ENCODE assay signal across 24 cellular contexts in the genomic region with DNA sequence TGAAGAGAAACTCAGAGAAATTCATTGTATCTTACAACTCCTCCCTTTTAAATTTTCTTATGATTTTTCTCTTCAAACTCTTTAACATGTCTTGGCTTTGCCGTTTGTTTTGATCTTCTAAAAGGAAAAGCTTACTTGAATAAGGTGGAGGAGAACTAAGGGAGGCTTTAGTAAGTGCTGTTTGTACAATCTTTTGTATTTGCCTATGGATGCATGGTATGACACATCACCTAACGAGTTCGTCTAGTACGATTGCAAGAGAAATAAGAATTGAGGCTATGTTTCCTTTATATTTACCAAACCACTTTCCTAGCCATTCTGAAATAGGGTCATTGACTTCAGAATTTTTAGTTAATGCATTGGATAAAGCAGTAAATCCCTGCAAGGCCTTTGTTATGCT. TPM values are rescaled to one million over a fixed set of nuclear protein-coding genes. Genes with fewer than 3 reads are reported as not detected.
A peak's percentile ranks its signal among the peaks of the same experiment; 100 is the strongest.
DNase-seq lines count a peak whose midpoint lies in the region; ATAC-seq and TF ChIP-seq lines count a peak whose summit lies in the region.
"Had no signal": no experiment of that assay in that cellular context is flagged by ENCODE, and none has a peak within 500 bp of the region (broad histone marks: within the 10 kb centered on the region; RNA-seq: fewer than 3 reads in every experiment).

No MANE protein-coding gene starts in this region.

- H3K36me3 Mint-ChIP-seq in type B pancreatic cell = peaks cover 4% of the 10 kb centered on the region
- H3K36me3 Mint-ChIP-seq: activated naive CD4-positive, alpha-beta T cell treated with anti-CD3 and anti-CD28 coated beads, Interleukin-2, amount 50 U/mL, for 24 hours; natural killer cell had no signal

- H2AFZ ChIP-seq in IMR-90 (replicated peaks; ENCODE audit: low read length, poor library complexity) = no peak overlapping the region

- H3K18ac ChIP-seq in IMR-90 (ENCODE audit: low read depth, low read length) = no peak overlapping the region; the same call in 1 of the 2 replicates

- no peak overlapping the region for H3K14ac ChIP-seq in IMR-90 (replicated peaks; ENCODE audit: low read depth, low read length)

- no peak for TF ChIP-seq POLR2A in IMR-90 (IDR thresholded peaks at IDR 0.05; ENCODE audit: low read depth, low read length)

- CTCF ChIA-PET in IMR-90 (lab: Yijun Ruan, JAX) = interaction anchor here (1.3 kb wide), 1 partner anchor 12 kb away, joined by 3 read pairs; no protein-coding TSS in a partner anchor

- POLR2A ChIA-PET in IMR-90 (lab: Charles Lee; ENCODE audit: unreplicated experiment) = no interaction called here

- H2BK15ac ChIP-seq in IMR-90 (ENCODE audit: low read depth, low read length) = 0 out of 3 replicates have a peak overlapping the region, but pooled peaks have one; percentile 33

- H3K4me3 ChIP-seq in IMR-90 (ENCODE audit: insufficient read depth, low read depth, low read length) (no peak overlapping the region), astrocyte of the cerebellum (ENCODE audit: low read depth, low read length) (no peak overlapping the region)
- H3K4me3 ChIP-seq: dorsolateral prefrontal cortex, left lung, sigmoid colon, SK-N-MC, thyroid gland had no signal

- H3K36me3 ChIP-seq in IMR-90 (ENCODE audit: control insufficient read depth, insufficient read depth, low read length) = no peaks in the 10 kb centered on the region
- H3K36me3 ChIP-seq: left lung, thyroid gland had no signal

- no peaks in the 10 kb centered on the region for H4K20me1 ChIP-seq in IMR-90 (ENCODE audit: insufficient read depth, low read length)

- H3K27ac ChIP-seq in IMR-90 (ENCODE audit: insufficient read depth, low read length) (no peak overlapping the region), foreskin keratinocyte (peak overlapping the region; percentile 59)
- H3K27ac ChIP-seq: dorsolateral prefrontal cortex, left lung, sigmoid colon, SK-N-MC, thyroid gland had no signal

- 0 out of 2 replicates have a peak overlapping the region, but pooled peaks have one; percentile 7 for H2AK5ac ChIP-seq in IMR-90 (ENCODE audit: low read depth, low read length)

- BruUV-seq in IMR-90 (replicated peaks; lab: Mats Ljungman, UMichigan) = no TSS peak

- H3K79me1 ChIP-seq in IMR-90 (ENCODE audit: low read depth in 1 of 2, low read length in 2 of 2) = peaks cover 2 to 13% of the 10 kb centered on the region in 2 experiments; a peak in 2 of 4 replicates

- 0 out of 2 replicates have a peak, but pooled peaks cover 8% of the 10 kb centered on the region for H3K9me1 ChIP-seq in IMR-90 (ENCODE audit: insufficient read depth, low read length)

- no peak overlapping the region for H2AK9ac ChIP-seq in IMR-90 (replicated peaks; ENCODE audit: low read depth, low read length, poor library complexity)

- H3K9me3 Mint-ChIP-seq in type B pancreatic cell = no peaks in the 10 kb centered on the region
- H3K9me3 Mint-ChIP-seq: activated naive CD4-positive, alpha-beta T cell treated with anti-CD3 and anti-CD28 coated beads, Interleukin-2, amount 50 U/mL, for 24 hours; natural killer cell; stimulated activated naive CD8-positive, alpha-beta T cell treated with anti-CD3 and anti-CD28 coated beads, Interleukin-15, amount 100 ng/mL, for 72 hours had no signal

- WGBS in IMR-90 (ENCODE audit: extremely low coverage in 2 of 2, insufficient read length in 1 of 2), 2 experiments = no CpG with 5 or more reads among the region's 4 CpGs

- peak overlapping the region; percentile 32; the same call in 1 of the 2 replicates for H2BK120ac ChIP-seq in IMR-90 (ENCODE audit: low read depth, low read length)

- H2BK5ac ChIP-seq in IMR-90 (ENCODE audit: low read depth, low read length, poor library complexity, severe bottlenecking) = no peak overlapping the region

- peak overlapping the region; percentile 60 for H3K4me3 Mint-ChIP-seq in type B pancreatic cell
- H3K4me3 Mint-ChIP-seq: activated naive CD4-positive, alpha-beta T cell treated with anti-CD3 and anti-CD28 coated beads, Interleukin-2, amount 50 U/mL, for 24 hours; natural killer cell; stimulated activated naive CD8-positive, alpha-beta T cell treated with anti-CD3 and anti-CD28 coated beads, Interleukin-15, amount 100 ng/mL, for 72 hours; T-helper 17 cell had no signal

- H3K9me3 ChIP-seq in IMR-90 (ENCODE audit: control insufficient read depth, insufficient read depth, low read length) = no peaks in the 10 kb centered on the region
- H3K9me3 ChIP-seq: left lung, sigmoid colon, thyroid gland had no signal

- H3K27me3 Mint-ChIP-seq in type B pancreatic cell = no peaks in the 10 kb centered on the region

- H4K5ac ChIP-seq in IMR-90 (ENCODE audit: low read depth, low read length) = no peak overlapping the region

- dilution Hi-C loops in IMR-90 (cut with HindIII; ENCODE audit: low sequenced_read_pairs, unreplicated experiment) = no loop called here

- no peak overlapping the region for H3K9ac ChIP-seq in IMR-90 (ENCODE audit: low read depth, low read length)

- peak overlapping the region; percentile 9 for H2BK20ac ChIP-seq in IMR-90 (ENCODE audit: low read depth, low read length)

- no peak overlapping the region for H3K4ac ChIP-seq in IMR-90 (ENCODE audit: low read depth, low read length)

- intact Hi-C loops in IMR-90 (cut with micrococcal nuclease) = no loop called here

- H3K4me1 ChIP-seq in IMR-90 (ENCODE audit: control insufficient read depth, insufficient read depth, low read length) = peaks cover 10% of the 10 kb centered on the region
- peaks cover 44% of the 10 kb centered on the region for H3K4me1 ChIP-seq in foreskin keratinocyte

- ATAC-seq in IMR-90 (ENCODE audit: low read depth) (no peak), foreskin keratinocyte (no peak), GM19467 (IDR thresholded peaks at IDR 0.05; ENCODE audit: unreplicated experiment) (no peak)
- ATAC-seq: natural killer cell; stimulated activated naive CD8-positive, alpha-beta T cell treated with anti-CD3 and anti-CD28 coated beads, Interleukin-15, amount 100 ng/mL, for 72 hours; T-helper 17 cell had no signal

- no peaks in the 10 kb centered on the region for H3K27me3 ChIP-seq in IMR-90 (ENCODE audit: control insufficient read depth, insufficient read depth, low read length)
- no peaks in the 10 kb centered on the region for H3K27me3 ChIP-seq in foreskin keratinocyte
- H3K27me3 ChIP-seq: dorsolateral prefrontal cortex, left lung, sigmoid colon, thyroid gland had no signal

- peak overlapping the region in 1 of 2 experiments; percentile 23; a peak in 1 of 4 replicates for H4K8ac ChIP-seq in IMR-90 (ENCODE audit: low read depth in 2 of 2, low read length in 2 of 2)

- in situ Hi-C loops in IMR-90 (cut with MboI; ENCODE audit: low sequenced_read_pairs) (loop anchor here (25.0 kb wide), 1 partner anchor 682 kb away; the partner anchor contains the start of gene CPEB2), astrocyte of the cerebellum (cut with HindIII; ENCODE audit: low sequenced_read_pairs) (loop anchor here (5.0 kb wide), 1 partner anchor 38 kb away; no protein-coding TSS in a partner anchor)

- H3K56ac ChIP-seq in IMR-90 (ENCODE audit: extremely low read depth, insufficient read depth, low read length) = no peak overlapping the region

- H3K27ac Mint-ChIP-seq in type B pancreatic cell = peak overlapping the region; percentile 98
- H3K27ac Mint-ChIP-seq: activated naive CD4-positive, alpha-beta T cell treated with anti-CD3 and anti-CD28 coated beads, Interleukin-2, amount 50 U/mL, for 24 hours; natural killer cell; stimulated activated naive CD8-positive, alpha-beta T cell treated with anti-CD3 and anti-CD28 coated beads, Interleukin-15, amount 100 ng/mL, for 72 hours; T-helper 17 cell had no signal

- DNase-seq in IMR-90 = no peak
- peak; percentile 44 for DNase-seq in astrocyte of the cerebellum (ENCODE audit: low read depth)
- DNase-seq in foreskin keratinocyte = peak in 1 of 2 donors; percentile 69
- no peak for DNase-seq in type B pancreatic cell (ENCODE audit: extremely low spot score, unreplicated experiment)
- DNase-seq in SW480 (ENCODE audit: low spot score) = no peak
- no peak for DNase-seq in T-helper 2 cell
- DNase-seq: activated CD4-positive, alpha-beta T cell treated with anti-CD3 and anti-CD28 coated beads for 4 hours; dorsolateral prefrontal cortex; Karpas-422; left lung; midbrain; natural killer cell; NCI-H1694; NCI-H2171 treated with DMSO at 0.1 percent for 48 hours; NCI-H524 treated with DMSO at 0.1 percent for 48 hours; posterior cingulate gyrus; RPMI8226; sigmoid colon; stimulated activated naive CD8-positive, alpha-beta T cell treated with anti-CD3 and anti-CD28 coated beads, Interleukin-15, amount 100 ng/mL, for 72 hours; T-helper 17 cell; thyroid gland had no signal

- no peaks in the 10 kb centered on the region for H3K4me1 Mint-ChIP-seq in type B pancreatic cell (ENCODE audit: unreplicated experiment)
- H3K4me1 Mint-ChIP-seq: stimulated activated naive CD8-positive, alpha-beta T cell treated with anti-CD3 and anti-CD28 coated beads, Interleukin-15, amount 100 ng/mL, for 72 hours had no signal

- TF ChIP-seq CTCF in IMR-90 (conservative IDR thresholded peaks at IDR 0.05; ENCODE audit: low read depth, low read length) = no peak
- no peak for TF ChIP-seq CTCF in astrocyte of the cerebellum (IDR thresholded peaks at IDR 0.05; ENCODE audit: low read depth, low read length, missing control alignments)
- no peak for TF ChIP-seq CTCF in foreskin keratinocyte (conservative IDR thresholded peaks at IDR 0.05)
- TF ChIP-seq CTCF in type B pancreatic cell (conservative IDR thresholded peaks at IDR 0.05) = no peak

- no peak overlapping the region for H3K23ac ChIP-seq in IMR-90 (ENCODE audit: low read depth, low read length)

- H3K4me2 ChIP-seq in IMR-90 (ENCODE audit: low read depth, low read length) = no peak overlapping the region

- no peak overlapping the region; the same call in 1 of the 2 replicates for H4K91ac ChIP-seq in IMR-90 (ENCODE audit: insufficient read depth, low read depth, low read length)

- no peak for TF ChIP-seq RAD21 in IMR-90 (IDR thresholded peaks at IDR 0.05; ENCODE audit: low read length)

RNA-seq across cellular contexts. Expression of gene BST1, which starts 8.4 kb away (rescaled TPM):
- 5.3 and 6.6 TPM in 2 replicates for total RNA-seq in IMR-90 (2012; rRNA removed)
- 11.1 and 11.9 TPM in 2 replicates for polyA plus RNA-seq in IMR-90 (2012; rRNA removed)
- 10.6 and 10.7 TPM in 2 replicates for polyA plus RNA-seq in IMR-90 (2012; cell fraction: cytosol; rRNA removed)
- polyA plus RNA-seq in IMR-90 (2012; cell fraction: nucleus; rRNA removed; ENCODE audit: low replicate concordance) = 2.2 and 4.7 TPM in 2 replicates
- total RNA-seq in foreskin keratinocyte = 3.2 and 4.4 TPM in 2 replicates
- 3.4 and 4.3 TPM in 2 replicates for polyA plus RNA-seq in foreskin keratinocyte
- total RNA-seq in type B pancreatic cell (ENCODE audit: low replicate concordance) = 0.89 and 3.4 TPM in 2 replicates

RNA-seq across cellular contexts. Expression of gene FAM200B, which starts 12.8 kb away (rescaled TPM):
- total RNA-seq in IMR-90 (2012; rRNA removed) (16.7 and 20.6 TPM in 2 replicates), foreskin keratinocyte (34.8 and 35.2 TPM in 2 replicates), type B pancreatic cell (ENCODE audit: low replicate concordance) (39.0 and 43.6 TPM in 2 replicates)
- polyA plus RNA-seq in IMR-90 (2012; rRNA removed) (17.3 and 18.5 TPM in 2 replicates), foreskin keratinocyte (32.8 and 38.3 TPM in 2 replicates)
- 14.6 and 28.6 TPM in 2 replicates for polyA plus RNA-seq in IMR-90 (2012; cell fraction: cytosol; rRNA removed)
- 5.2 and 23.8 TPM in 2 replicates for polyA plus RNA-seq in IMR-90 (2012; cell fraction: nucleus; rRNA removed; ENCODE audit: low replicate concordance)

RNA-seq across cellular contexts. Expression of gene FBXL5, which starts 39.3 kb away (rescaled TPM):
- total RNA-seq in IMR-90 (2012; rRNA removed) (62.6 and 91.9 TPM in 2 replicates), foreskin keratinocyte (58.4 and 59.8 TPM in 2 replicates), type B pancreatic cell (ENCODE audit: low replicate concordance) (48.2 and 48.4 TPM in 2 replicates)
- polyA plus RNA-seq in IMR-90 (2012; rRNA removed) (18.6 and 20.3 TPM in 2 replicates), foreskin keratinocyte (25.5 and 31.2 TPM in 2 replicates)
- 4.1 and 4.9 TPM in 2 replicates for polyA plus RNA-seq in IMR-90 (2012; cell fraction: cytosol; rRNA removed)
- 2.4 and 21.9 TPM in 2 replicates for polyA plus RNA-seq in IMR-90 (2012; cell fraction: nucleus; rRNA removed; ENCODE audit: low replicate concordance)
